11 cellular contexts compared by ENCODE assay signal in the genomic region with DNA sequence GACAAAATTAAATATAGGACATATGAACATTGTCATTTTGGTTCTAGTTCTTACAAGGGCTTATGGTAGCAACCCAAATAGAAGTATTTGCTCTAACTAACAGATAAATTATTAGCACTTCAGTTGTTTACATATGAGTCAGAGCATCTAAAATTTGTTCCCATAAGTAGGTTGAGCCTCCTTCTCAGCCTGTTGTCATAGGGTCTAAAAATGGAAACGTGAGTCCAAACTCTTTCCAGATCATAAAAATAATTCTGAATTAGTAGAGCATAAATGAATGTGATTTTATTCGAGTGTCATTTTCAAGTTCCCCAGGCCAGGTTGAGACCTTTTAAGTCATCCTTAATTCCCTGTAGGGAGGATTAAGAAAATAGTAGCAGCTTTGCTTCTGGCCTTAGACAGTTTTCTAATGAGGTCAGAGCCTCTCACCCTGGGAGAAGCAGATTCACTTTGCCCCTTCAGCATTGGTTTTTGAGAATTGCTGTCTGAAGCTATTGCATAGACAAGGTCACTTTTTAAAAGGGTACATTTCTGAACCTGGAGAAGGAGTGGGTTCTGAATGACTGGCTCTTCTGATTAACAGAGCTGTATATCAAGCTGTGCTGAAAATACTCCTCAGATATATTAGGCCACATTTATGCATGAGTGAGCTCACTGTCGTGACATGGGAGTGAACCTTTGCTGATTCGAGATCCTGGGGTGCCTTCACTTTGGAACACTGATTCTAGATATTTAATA.
A peak's percentile ranks its signal among the peaks of the same experiment; 100 is the strongest.
DNase-seq lines count a peak whose midpoint lies in the region; ATAC-seq and TF ChIP-seq lines count a peak whose summit lies in the region.
"Had no signal": no experiment of that assay in that cellular context is flagged by ENCODE, and none has a peak within 500 bp of the region (broad histone marks: within the 10 kb centered on the region; RNA-seq: fewer than 3 reads in every experiment).

No MANE protein-coding gene starts in this region.

- 25 to 29% methylated on average over 4 of the region's 4 CpGs for WGBS in heart right ventricle, 2 donors
- WGBS in right cardiac atrium: 34% methylated on average over 4 of the region's 4 CpGs

- H3K27ac ChIP-seq in heart right ventricle (peak overlapping the region in 7 of 10 donors; percentile 13 to 67 (median 53)), right cardiac atrium (ENCODE audit: low read length) (no peak overlapping the region), duodenal mucosa (ENCODE audit: low read depth, low read length) (peak overlapping the region; percentile 51)
- H3K27ac ChIP-seq: skin epidermis had no signal

- ATAC-seq in heart right ventricle: peak in 6 of 8 donors; percentile 46 to 74 (median 58)
- no peak for ATAC-seq in right cardiac atrium
- no peak for ATAC-seq in HG02870 (IDR thresholded peaks at IDR 0.05; ENCODE audit: unreplicated experiment)
- no peak for ATAC-seq in HG02642 (IDR thresholded peaks at IDR 0.05; ENCODE audit: poor library complexity, unreplicated experiment)

- H3K4me1 ChIP-seq in heart right ventricle: peaks cover 0 to 31% (median 17%) of the 10 kb centered on the region in 9 donors
- H3K4me1 ChIP-seq in right cardiac atrium (ENCODE audit: control insufficient read depth, insufficient read depth, low read length): no peaks in the 10 kb centered on the region
- H3K4me1 ChIP-seq in duodenal mucosa (ENCODE audit: control insufficient read depth in 1 of 2, insufficient read depth in 2 of 2, low read length in 2 of 2): peaks cover 0 to 12% of the 10 kb centered on the region in 2 donors

- H3K9me3 ChIP-seq in heart right ventricle (no peaks in the 10 kb centered on the region), right cardiac atrium (ENCODE audit: control insufficient read depth, low read length) (no peaks in the 10 kb centered on the region), duodenal mucosa (ENCODE audit: control insufficient read depth in 1 of 2, low read length in 2 of 2) (no peaks in the 10 kb centered on the region)

- DNase-seq in heart right ventricle: no peak
- no peak for DNase-seq in right cardiac atrium
- DNase-seq in myocyte (ENCODE audit: low read depth): peak; percentile 65
- no peak for DNase-seq in activated CD4-positive, alpha-beta T cell treated with anti-CD3 and anti-CD28 coated beads, Interleukin-2, amount 50 U/mL, for 48 hours
- no peak for DNase-seq in dermis blood vessel endothelial cell
- DNase-seq: activated CD4-positive, alpha-beta memory T cell treated with anti-CD3 and anti-CD28 coated beads for 36 hours; activated naive CD8-positive, alpha-beta T cell treated with anti-CD3 and anti-CD28 coated beads for 36 hours had no signal

- H3K27me3 ChIP-seq in heart right ventricle (peaks cover 0 to 33% (median 0%) of the 10 kb centered on the region in 7 donors), right cardiac atrium (ENCODE audit: control insufficient read depth, insufficient read depth) (no peaks in the 10 kb centered on the region), duodenal mucosa (ENCODE audit: control insufficient read depth in 1 of 2, insufficient read depth in 2 of 2, low read length in 2 of 2) (no peaks in the 10 kb centered on the region)

- no peaks in the 10 kb centered on the region for H3K36me3 ChIP-seq in heart right ventricle
- no peaks in the 10 kb centered on the region for H3K36me3 ChIP-seq in duodenal mucosa (ENCODE audit: control insufficient read depth in 1 of 2, insufficient read depth in 2 of 2, low read length in 2 of 2)

- H3K4me3 ChIP-seq in heart right ventricle: no peak overlapping the region
- H3K4me3 ChIP-seq in right cardiac atrium (ENCODE audit: low read length): no peak overlapping the region
- H3K4me3 ChIP-seq in duodenal mucosa (ENCODE audit: low read depth in 1 of 2, low read length in 2 of 2): no peak overlapping the region
- H3K4me3 ChIP-seq: skin epidermis had no signal

- TF ChIP-seq CTCF in heart right ventricle (IDR thresholded peaks at IDR 0.05): no peak

- H3K9ac ChIP-seq in duodenal mucosa (ENCODE audit: low read depth in 1 of 2, low read length in 2 of 2): no peak overlapping the region

- intact Hi-C loops in heart right ventricle (cut with DNase I): loop anchor here in 1 of 10 donors (10.0 kb wide), 1 partner anchor 106 kb away; no protein-coding TSS in a partner anchor
- intact Hi-C loops in right cardiac atrium (cut with DNase I): loop anchor here in 1 of 4 donors (10.0 kb wide), 1 partner anchor 106 kb away; no protein-coding TSS in a partner anchor

Comparison
In these comparisons a context has a peak if more than half of its experiments do, and no peak if none do; other contexts are left out.
1. ATAC-seq: peak in heart right ventricle (6 of 8); none in right cardiac atrium (0 of 2), HG02870 (single experiment) and HG02642 (single experiment).